ENCODE assay signal across 6 cellular contexts in genomic region chr19:54728167-54728566, GRCh38. TPM values are rescaled to one million over a fixed set of nuclear protein-coding genes. Genes with fewer than 3 reads are reported as not detected.
"Had no signal": no experiment of that assay in that cellular context is flagged by ENCODE, and none has a peak within 500 bp of the region (broad histone marks: within the 10 kb centered on the region; RNA-seq: fewer than 3 reads in every experiment).

No MANE protein-coding gene starts in this region.

- DNase-seq: H9, HCEC 1CT, IMR-90 had no signal

- H3K27ac Mint-ChIP-seq: GM23338, H9 had no signal

- H3K4me3 ChIP-seq: GM23338 had no signal

- H3K4me1 Mint-ChIP-seq: GM23338, H9 had no signal

- ATAC-seq: GM23338 had no signal

- H3K4me3 Mint-ChIP-seq: GM23338, H9 had no signal

RNA-seq across cellular contexts. Expression of gene KIR3DL3, which starts 3.9 kb away (rescaled TPM):
- total RNA-seq: GM23338, H1, H9, HT-29, IMR-90 had no signal
- polyA plus RNA-seq: GM23338, H1, IMR-90 had no signal

RNA-seq across cellular contexts. Expression of gene KIR2DL3, which starts 10.1 kb away (rescaled TPM):
- total RNA-seq: GM23338, H1, H9, HT-29, IMR-90 had no signal
- polyA plus RNA-seq: GM23338, H1, IMR-90 had no signal

RNA-seq across cellular contexts. Expression of gene KIR2DL1, which starts 41.4 kb away (rescaled TPM):
- total RNA-seq: GM23338, H1, H9, HT-29, IMR-90 had no signal
- polyA plus RNA-seq: GM23338, H1, IMR-90 had no signal
